ENCODE assay signal across 1 cellular context in genomic region chr22:21009638-21010425, GRCh38.
TF ChIP-seq lines count a peak whose summit lies in the region.

No MANE protein-coding gene starts in this region.

TF ChIP-seq in HepG2, 621 proteins besides CTCF, POLR2A, EP300 and RAD21 (continues in another document):
- no peak for TF ChIP-seq ADNP (CRISPR knock-in tag; IDR thresholded peaks at IDR 0.05)
- TF ChIP-seq THRA (CRISPR knock-in tag; IDR thresholded peaks at IDR 0.05; ENCODE audit: borderline replicate concordance), result peak; percentile 81; the same call in 1 of the 2 replicates
- peak; percentile 67; the same call in 1 of the 2 replicates for TF ChIP-seq SIX4 (CRISPR knock-in tag; IDR thresholded peaks at IDR 0.05)
- peak; percentile 89 for TF ChIP-seq LRRFIP1 (CRISPR knock-in tag; conservative IDR thresholded peaks at IDR 0.05)
- TF ChIP-seq ZNF230 (CRISPR knock-in tag; IDR thresholded peaks at IDR 0.05), result peak; percentile 64; the same call in 1 of the 2 replicates
- no peak for TF ChIP-seq ZBTB2 (CRISPR knock-in tag; IDR thresholded peaks at IDR 0.05; ENCODE audit: low read depth)
- TF ChIP-seq UBTF (CRISPR knock-in tag; IDR thresholded peaks at IDR 0.05), result no peak
- TF ChIP-seq ZNF607 (CRISPR knock-in tag; IDR thresholded peaks at IDR 0.05; ENCODE audit: borderline replicate concordance), result peak; percentile 31; the same call in 1 of the 2 replicates
- no peak for TF ChIP-seq NFRKB (IDR thresholded peaks at IDR 0.05)
- TF ChIP-seq PCBP1 (IDR thresholded peaks at IDR 0.05; ENCODE audit: borderline replicate concordance, low read depth, low read length), result no peak
- peak; percentile 96 for TF ChIP-seq ZBTB44 (CRISPR knock-in tag; IDR thresholded peaks at IDR 0.05)
- 0 out of 2 replicates have a peak, but pooled peaks have one; percentile 49 for TF ChIP-seq ZNF7 (CRISPR knock-in tag; IDR thresholded peaks at IDR 0.05)
- 0 out of 2 replicates have a peak, but pooled peaks have one; percentile 28 for TF ChIP-seq NPAS2 (CRISPR knock-in tag; IDR thresholded peaks at IDR 0.05; ENCODE audit: borderline replicate concordance)
- TF ChIP-seq SUZ12 (IDR thresholded peaks at IDR 0.05; ENCODE audit: low read depth, low read length), result no peak
- TF ChIP-seq ARNT (IDR thresholded peaks at IDR 0.05), result no peak
- TF ChIP-seq AKNA (CRISPR knock-in tag; IDR thresholded peaks at IDR 0.05; ENCODE audit: borderline replicate concordance), result peak; percentile 70; the same call in 1 of the 2 replicates
- no peak for TF ChIP-seq ZNF670 (CRISPR knock-in tag; IDR thresholded peaks at IDR 0.05; ENCODE audit: borderline replicate concordance)
- TF ChIP-seq ZNF687 (CRISPR knock-in tag; IDR thresholded peaks at IDR 0.05), result no peak
- TF ChIP-seq ZSCAN30 (CRISPR knock-in tag; IDR thresholded peaks at IDR 0.05), result no peak
- peak; percentile 52; the same call in 1 of the 2 replicates for TF ChIP-seq DRAP1 (CRISPR knock-in tag; IDR thresholded peaks at IDR 0.05)
- no peak for TF ChIP-seq GZF1 (CRISPR knock-in tag; IDR thresholded peaks at IDR 0.05)
- TF ChIP-seq SIN3A (IDR thresholded peaks at IDR 0.05; ENCODE audit: borderline replicate concordance, low read depth, low read length), result peak; percentile 84; the same call in 1 of the 2 replicates
- TF ChIP-seq MXD3 (CRISPR knock-in tag; IDR thresholded peaks at IDR 0.05), result peak; percentile 89
- peak; percentile 54; the same call in 1 of the 2 replicates for TF ChIP-seq SRY (CRISPR knock-in tag; IDR thresholded peaks at IDR 0.05)
- TF ChIP-seq RFXANK (CRISPR knock-in tag; IDR thresholded peaks at IDR 0.05), result no peak
- TF ChIP-seq HHEX (CRISPR knock-in tag; IDR thresholded peaks at IDR 0.05), result no peak
- no peak for TF ChIP-seq ZNF549 (CRISPR knock-in tag; IDR thresholded peaks at IDR 0.05)
